In genomic region chr2:111159640-111160039, GRCh38 we compare ENCODE assay signal across 1 cellular context.
TF ChIP-seq lines count a peak whose summit lies in the region.

No MANE protein-coding gene starts in this region.

TF ChIP-seq in GM23338, 12 proteins besides CTCF, POLR2A, EP300 and RAD21 (continued from another document):
- TF ChIP-seq ZNF462 (CRISPR knock-in tag; IDR thresholded peaks at IDR 0.05) = no peak
- TF ChIP-seq ZNF331 (CRISPR knock-in tag; IDR thresholded peaks at IDR 0.05; ENCODE audit: low read depth) = no peak
- no peak for TF ChIP-seq CREB1 (CRISPR knock-in tag; IDR thresholded peaks at IDR 0.05; ENCODE audit: low read depth)
- TF ChIP-seq, protein P1, sequence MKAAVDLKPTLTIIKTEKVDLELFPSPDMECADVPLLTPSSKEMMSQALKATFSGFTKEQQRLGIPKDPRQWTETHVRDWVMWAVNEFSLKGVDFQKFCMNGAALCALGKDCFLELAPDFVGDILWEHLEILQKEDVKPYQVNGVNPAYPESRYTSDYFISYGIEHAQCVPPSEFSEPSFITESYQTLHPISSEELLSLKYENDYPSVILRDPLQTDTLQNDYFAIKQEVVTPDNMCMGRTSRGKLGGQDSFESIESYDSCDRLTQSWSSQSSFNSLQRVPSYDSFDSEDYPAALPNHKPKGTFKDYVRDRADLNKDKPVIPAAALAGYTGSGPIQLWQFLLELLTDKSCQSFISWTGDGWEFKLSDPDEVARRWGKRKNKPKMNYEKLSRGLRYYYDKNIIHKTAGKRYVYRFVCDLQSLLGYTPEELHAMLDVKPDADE (IDR thresholded peaks at IDR 0.05) = no peak
- TF ChIP-seq STAT1 (IDR thresholded peaks at IDR 0.05; ENCODE audit: unreplicated experiment) = no peak
- TF ChIP-seq ZNF114 (CRISPR knock-in tag; IDR thresholded peaks at IDR 0.05) = no peak
- no peak for TF ChIP-seq POLR2AphosphoS5 (IDR thresholded peaks at IDR 0.05; ENCODE audit: low read depth)
